In genomic region chr19:54739587-54740497, GRCh38 we compare ENCODE assay signal across 35 cellular contexts. TPM values are rescaled to one million over a fixed set of nuclear protein-coding genes. Genes with fewer than 3 reads are reported as not detected.
"Had no signal": no experiment of that assay in that cellular context is flagged by ENCODE, and none has a peak within 500 bp of the region (broad histone marks: within the 10 kb centered on the region; RNA-seq: fewer than 3 reads in every experiment).

No MANE protein-coding gene starts in this region.

- H3K9me3 ChIP-seq: adrenal gland, body of pancreas, breast epithelium, SJCRH30 had no signal

- H3K27me3 Mint-ChIP-seq: activated CD4-positive, alpha-beta T cell treated with anti-CD3 and anti-CD28 coated beads, Interleukin-2, amount 10 ng/mL, durations not matched to agents 24 days and 14 days; activated CD8-positive, alpha-beta T cell treated with anti-CD3 and anti-CD28 coated beads for 36 hours had no signal

- H3K4me3 Mint-ChIP-seq: activated CD4-positive, alpha-beta T cell treated with anti-CD3 and anti-CD28 coated beads, Interleukin-2, amount 10 ng/mL, durations not matched to agents 24 days and 14 days; activated CD8-positive, alpha-beta T cell treated with anti-CD3 and anti-CD28 coated beads for 36 hours; activated naive CD8-positive, alpha-beta T cell treated with anti-CD3 and anti-CD28 coated beads, Interleukin-2, amount 10 ng/mL, durations not matched to agents 7 days and 5 days; activated T-cell treated with anti-CD3 and anti-CD28 coated beads, Interleukin-2, amount 50 U/mL, for 72 hours; activated T-helper 17 cell treated with anti-CD3 and anti-CD28 coated beads, Interleukin-2, amount 50 U/mL, for 72 hours had no signal

- H3K27ac ChIP-seq: adrenal gland, body of pancreas, breast epithelium, KMS-11, SJCRH30, SK-N-MC had no signal

- H3K36me3 ChIP-seq: adrenal gland, breast epithelium, SJCRH30 had no signal

- H3K4me3 ChIP-seq: adrenal gland, body of pancreas, breast epithelium, SJCRH30, SK-N-MC had no signal

- H3K4me2 ChIP-seq: KMS-11 had no signal

- H3K36me3 Mint-ChIP-seq: activated naive CD8-positive, alpha-beta T cell treated with anti-CD3 and anti-CD28 coated beads, Interleukin-2, amount 10 ng/mL, durations not matched to agents 7 days and 5 days had no signal

- H3K9me3 Mint-ChIP-seq: activated CD4-positive, alpha-beta T cell treated with anti-CD3 and anti-CD28 coated beads, Interleukin-2, amount 10 ng/mL, durations not matched to agents 24 days and 14 days; activated T-helper 17 cell treated with anti-CD3 and anti-CD28 coated beads, Interleukin-2, amount 50 U/mL, for 72 hours had no signal

- H3K27me3 ChIP-seq: adrenal gland, body of pancreas, breast epithelium, SJCRH30 had no signal

- ATAC-seq: activated CD8-positive, alpha-beta T cell treated with anti-CD3 and anti-CD28 coated beads for 36 hours; activated T-cell treated with anti-CD3 and anti-CD28 coated beads, Interleukin-2, amount 50 U/mL, for 72 hours; activated T-helper 17 cell treated with anti-CD3 and anti-CD28 coated beads, Interleukin-2, amount 50 U/mL, for 72 hours; body of pancreas; Panc1 had no signal

- DNase-seq: activated CD4-positive, alpha-beta T cell treated with anti-CD3 and anti-CD28 coated beads, Interleukin-2, amount 10 ng/mL, durations not matched to agents 24 days and 14 days; activated CD4-positive, alpha-beta T cell treated with anti-CD3 and anti-CD28 coated beads, Interleukin-2, amount 50 U/mL, for 4 hours; activated CD8-positive, alpha-beta T cell treated with anti-CD3 and anti-CD28 coated beads for 36 hours; activated effector memory CD4-positive, alpha-beta T cell treated with anti-CD3 and anti-CD28 coated beads, Interleukin-2, amount 50 U/mL, for 16 hours; activated naive CD4-positive, alpha-beta T cell; activated naive CD4-positive, alpha-beta T cell treated with anti-CD3 and anti-CD28 coated beads, Interleukin-2, amount 50 U/mL, for 16 hours; activated naive CD8-positive, alpha-beta T cell treated with anti-CD3 and anti-CD28 coated beads, Interleukin-2, amount 10 ng/mL, durations not matched to agents 7 days and 5 days; activated T-cell treated with anti-CD3 and anti-CD28 coated beads, Interleukin-2, amount 50 U/mL, for 1 hour; activated T-cell treated with anti-CD3 and anti-CD28 coated beads, Interleukin-2, amount 50 U/mL, for 72 hours; adrenal gland; body of pancreas; caudate nucleus; NCI-H1092 treated with DMSO at 0.1 percent for 48 hours; NCI-H1417; NCI-H146; NCI-H187; NCI-H2029 treated with DMSO at 0.1 percent for 48 hours; NCI-H2107; NCI-H2171; NCI-H510A; NCI-H526; NCI-H748 treated with DMSO at 0.1 percent for 48 hours; SHP77; SJCRH30 had no signal

- H3K27ac Mint-ChIP-seq: activated CD4-positive, alpha-beta T cell treated with anti-CD3 and anti-CD28 coated beads, Interleukin-2, amount 10 ng/mL, durations not matched to agents 24 days and 14 days; activated CD8-positive, alpha-beta T cell treated with anti-CD3 and anti-CD28 coated beads for 36 hours; activated naive CD8-positive, alpha-beta T cell treated with anti-CD3 and anti-CD28 coated beads, Interleukin-2, amount 10 ng/mL, durations not matched to agents 7 days and 5 days; activated T-cell treated with anti-CD3 and anti-CD28 coated beads, Interleukin-2, amount 50 U/mL, for 72 hours; activated T-helper 17 cell treated with anti-CD3 and anti-CD28 coated beads, Interleukin-2, amount 50 U/mL, for 72 hours had no signal

- H3K9ac ChIP-seq: KMS-11 had no signal

- H3K4me1 ChIP-seq: adrenal gland, body of pancreas, breast epithelium, SJCRH30 had no signal

- H3K4me1 Mint-ChIP-seq: activated CD4-positive, alpha-beta T cell treated with anti-CD3 and anti-CD28 coated beads, Interleukin-2, amount 10 ng/mL, durations not matched to agents 24 days and 14 days; activated naive CD8-positive, alpha-beta T cell treated with anti-CD3 and anti-CD28 coated beads, Interleukin-2, amount 10 ng/mL, durations not matched to agents 7 days and 5 days; activated T-helper 17 cell treated with anti-CD3 and anti-CD28 coated beads, Interleukin-2, amount 50 U/mL, for 72 hours had no signal

RNA-seq across cellular contexts. Expression of gene KIR2DL3, which starts 1.5 kb away (rescaled TPM):
- total RNA-seq: activated CD4-positive, alpha-beta T cell treated with anti-CD3 and anti-CD28 coated beads, Interleukin-2, amount 10 ng/mL, durations not matched to agents 24 days and 14 days; activated CD8-positive, alpha-beta T cell treated with anti-CD3 and anti-CD28 coated beads for 36 hours; activated T-cell treated with anti-CD3 and anti-CD28 coated beads, Interleukin-2, amount 50 U/mL, for 72 hours; activated T-helper 17 cell treated with anti-CD3 and anti-CD28 coated beads, Interleukin-2, amount 50 U/mL, for 72 hours; astrocyte; body of pancreas; breast epithelium; M059J; RPMI7951; SJCRH30; T-helper 1 cell treated with Interleukin-12 subunit alpha and Interleukin-12 subunit beta and Interleukin-4 antibody, amounts not matched to agents 30 ng/mL and 1 ng/mL, for 36 hours had no signal

RNA-seq across cellular contexts. Expression of gene KIR3DL3, which starts 15.6 kb away (rescaled TPM):
- total RNA-seq: activated CD4-positive, alpha-beta T cell treated with anti-CD3 and anti-CD28 coated beads, Interleukin-2, amount 10 ng/mL, durations not matched to agents 24 days and 14 days; activated CD8-positive, alpha-beta memory T cell treated with anti-CD3 and anti-CD28 coated beads for 36 hours; activated CD8-positive, alpha-beta T cell treated with anti-CD3 and anti-CD28 coated beads for 36 hours; activated naive CD8-positive, alpha-beta T cell treated with anti-CD3 and anti-CD28 coated beads, Interleukin-2, amount 10 ng/mL, durations not matched to agents 7 days and 5 days; activated T-cell treated with anti-CD3 and anti-CD28 coated beads, Interleukin-2, amount 50 U/mL, for 72 hours; activated T-helper 17 cell treated with anti-CD3 and anti-CD28 coated beads, Interleukin-2, amount 50 U/mL, for 72 hours; adrenal gland; astrocyte; body of pancreas; breast epithelium; M059J; RPMI7951; SJCRH30; T-helper 1 cell treated with Interleukin-12 subunit alpha and Interleukin-12 subunit beta and Interleukin-4 antibody, amounts not matched to agents 30 ng/mL and 1 ng/mL, for 36 hours; T-helper 2 cell treated with Interferon-gamma antibody and Interleukin-4, amounts not matched to agents 100 ng/mL and 5 ng/mL, for 36 hours had no signal

RNA-seq across cellular contexts. Expression of gene KIR2DL1, which starts 29.8 kb away (rescaled TPM):
- total RNA-seq: activated CD4-positive, alpha-beta T cell treated with anti-CD3 and anti-CD28 coated beads, Interleukin-2, amount 10 ng/mL, durations not matched to agents 24 days and 14 days; activated CD8-positive, alpha-beta T cell treated with anti-CD3 and anti-CD28 coated beads for 36 hours; activated naive CD8-positive, alpha-beta T cell treated with anti-CD3 and anti-CD28 coated beads, Interleukin-2, amount 10 ng/mL, durations not matched to agents 7 days and 5 days; activated T-helper 17 cell treated with anti-CD3 and anti-CD28 coated beads, Interleukin-2, amount 50 U/mL, for 72 hours; adrenal gland; astrocyte; body of pancreas; breast epithelium; M059J; RPMI7951; SJCRH30; T-helper 1 cell treated with Interleukin-12 subunit alpha and Interleukin-12 subunit beta and Interleukin-4 antibody, amounts not matched to agents 30 ng/mL and 1 ng/mL, for 36 hours; T-helper 2 cell treated with Interferon-gamma antibody and Interleukin-4, amounts not matched to agents 100 ng/mL and 5 ng/mL, for 36 hours had no signal
